1 cellular context compared by ENCODE assay signal in genomic region chr4:183659029-183659870, GRCh38.
TF ChIP-seq lines count a peak whose summit lies in the region.

Gene RWDD4, minus strand, starts transcription at chr4:183659185. Its CDS starts 233 bp downstream, at chr4:183658952.
Gene TRAPPC11, plus strand, starts transcription at chr4:183659293. Its CDS starts 4,575 bp downstream, at chr4:183663868.

TF ChIP-seq in WTC11, 78 proteins besides CTCF, POLR2A, EP300 and RAD21 (continued from another document):
- TF ChIP-seq ZMAT4 (CRISPR knock-in tag; IDR thresholded peaks at IDR 0.05): no peak
- TF ChIP-seq ZBTB21 (CRISPR knock-in tag; IDR thresholded peaks at IDR 0.05; ENCODE audit: borderline replicate concordance): no peak
- TF ChIP-seq HMGXB4 (CRISPR knock-in tag; IDR thresholded peaks at IDR 0.05): peak; percentile 98
- TF ChIP-seq RORB (CRISPR knock-in tag; IDR thresholded peaks at IDR 0.05): no peak
- 0 out of 2 replicates have a peak, but pooled peaks have one; percentile 14 for TF ChIP-seq USF2 (CRISPR knock-in tag; IDR thresholded peaks at IDR 0.05)
- TF ChIP-seq SOX15 (CRISPR knock-in tag; IDR thresholded peaks at IDR 0.05): no peak
- no peak for TF ChIP-seq USF1 (CRISPR knock-in tag; IDR thresholded peaks at IDR 0.05)
- no peak for TF ChIP-seq TEAD4 (CRISPR knock-in tag; IDR thresholded peaks at IDR 0.05)
- 0 out of 2 replicates have a peak, but pooled peaks have one; percentile 36 for TF ChIP-seq ZNF232 (CRISPR knock-in tag; IDR thresholded peaks at IDR 0.05)
- TF ChIP-seq AFF4 (CRISPR knock-in tag; IDR thresholded peaks at IDR 0.05; ENCODE audit: borderline replicate concordance): no peak
- TF ChIP-seq MXD4 (CRISPR knock-in tag; IDR thresholded peaks at IDR 0.05; ENCODE audit: borderline replicate concordance): no peak
- TF ChIP-seq ERG (CRISPR knock-in tag; IDR thresholded peaks at IDR 0.05): no peak
- TF ChIP-seq ESRRA (CRISPR knock-in tag; IDR thresholded peaks at IDR 0.05; ENCODE audit: borderline replicate concordance): no peak
- TF ChIP-seq ETV6 (CRISPR knock-in tag; IDR thresholded peaks at IDR 0.05): peak; percentile 85
- TF ChIP-seq TEAD1 (CRISPR knock-in tag; IDR thresholded peaks at IDR 0.05): 0 out of 2 replicates have a peak, but pooled peaks have one; percentile 37
- no peak for TF ChIP-seq IRF2 (CRISPR knock-in tag; IDR thresholded peaks at IDR 0.05; ENCODE audit: borderline replicate concordance, low read depth)
- peak; percentile 81; the same call in 1 of the 2 replicates for TF ChIP-seq ATF1 (CRISPR knock-in tag; IDR thresholded peaks at IDR 0.05)
TF ChIP-seq in WTC11: peak in this region for 20.
